ENCODE assay signal across 1 cellular context in genomic region chr20:266604-267562, GRCh38.
TF ChIP-seq lines count a peak whose summit lies in the region.

No MANE protein-coding gene starts in this region.

TF ChIP-seq in HepG2, 621 proteins besides CTCF, POLR2A, EP300 and RAD21 (continued from another document and continues in another):
- no peak for TF ChIP-seq RERE (CRISPR knock-in tag; IDR thresholded peaks at IDR 0.05; ENCODE audit: low read depth)
- TF ChIP-seq KDM5A (IDR thresholded peaks at IDR 0.05; ENCODE audit: borderline replicate concordance, low read length) = no peak; the same call in 1 of the 2 replicates
- 0 out of 2 replicates have a peak, but pooled peaks have one; percentile 70 for TF ChIP-seq NR3C1 (CRISPR knock-in tag; IDR thresholded peaks at IDR 0.05)
- no peak for TF ChIP-seq ZNF451 (CRISPR knock-in tag; IDR thresholded peaks at IDR 0.05)
- TF ChIP-seq ZNF782 (CRISPR knock-in tag; IDR thresholded peaks at IDR 0.05; ENCODE audit: borderline replicate concordance) = peak; percentile 98; the same call in 1 of the 2 replicates
- peak; percentile 81 for TF ChIP-seq ZNF557 (CRISPR knock-in tag; IDR thresholded peaks at IDR 0.05)
- TF ChIP-seq ZNF740 (CRISPR knock-in tag; IDR thresholded peaks at IDR 0.05) = peak; percentile 100
- peak; percentile 50 for TF ChIP-seq MAF1 (CRISPR knock-in tag; IDR thresholded peaks at IDR 0.05; ENCODE audit: borderline replicate concordance)
- TF ChIP-seq RBM39 (IDR thresholded peaks at IDR 0.05; ENCODE audit: low read depth, low read length, poor library complexity, severe bottlenecking) = peak; percentile 96
- no peak for TF ChIP-seq ZNF850 (CRISPR knock-in tag; conservative IDR thresholded peaks at IDR 0.05)
- no peak for TF ChIP-seq ZNF17 (CRISPR knock-in tag; IDR thresholded peaks at IDR 0.05)
- peak; percentile 85 for TF ChIP-seq PITX1 (CRISPR knock-in tag; IDR thresholded peaks at IDR 0.05)
- peak; percentile 89; the same call in 1 of the 2 replicates for TF ChIP-seq ZNF672 (CRISPR knock-in tag; IDR thresholded peaks at IDR 0.05)
- TF ChIP-seq MAX (IDR thresholded peaks at IDR 0.05) = peak; percentile 96
- peak; percentile 95 for TF ChIP-seq ZNF776 (CRISPR knock-in tag; IDR thresholded peaks at IDR 0.05)
- peak; percentile 94 for TF ChIP-seq ZNF772 (CRISPR knock-in tag; IDR thresholded peaks at IDR 0.05)
- TF ChIP-seq SMAD1 (CRISPR knock-in tag; IDR thresholded peaks at IDR 0.05; ENCODE audit: borderline replicate concordance, low read depth) = peak; percentile 79; the same call in 1 of the 2 replicates
- TF ChIP-seq ZNF33B (CRISPR knock-in tag; IDR thresholded peaks at IDR 0.05) = peak; percentile 72; the same call in 1 of the 2 replicates
- peak; percentile 83; the same call in 1 of the 2 replicates for TF ChIP-seq MLXIP (CRISPR knock-in tag; IDR thresholded peaks at IDR 0.05; ENCODE audit: borderline replicate concordance)
- TF ChIP-seq ZBTB10 (CRISPR knock-in tag; IDR thresholded peaks at IDR 0.05; ENCODE audit: borderline replicate concordance) = peak; percentile 59; the same call in 1 of the 2 replicates
- TF ChIP-seq GRHL1 (CRISPR knock-in tag; conservative IDR thresholded peaks at IDR 0.05) = no peak
- no peak; the same call in 1 of the 2 replicates for TF ChIP-seq ZNF558 (CRISPR knock-in tag; IDR thresholded peaks at IDR 0.05; ENCODE audit: borderline replicate concordance)
- no peak for TF ChIP-seq RAD51 (IDR thresholded peaks at IDR 0.05; ENCODE audit: borderline replicate concordance)
- peak; percentile 49; the same call in 1 of the 2 replicates for TF ChIP-seq LRRFIP1 (CRISPR knock-in tag; conservative IDR thresholded peaks at IDR 0.05)
- TF ChIP-seq EHMT2 (IDR thresholded peaks at IDR 0.05; ENCODE audit: borderline replicate concordance, low read depth, low read length) = peak; percentile 93; the same call in 1 of the 2 replicates
- peak; percentile 67; the same call in 1 of the 2 replicates for TF ChIP-seq ZFP36L1 (CRISPR knock-in tag; IDR thresholded peaks at IDR 0.05)
- TF ChIP-seq ZNF468 (CRISPR knock-in tag; IDR thresholded peaks at IDR 0.05) = no peak
- TF ChIP-seq ATAD3A (CRISPR knock-in tag; IDR thresholded peaks at IDR 0.05) = peak; percentile 50; the same call in 1 of the 2 replicates
- TF ChIP-seq CC2D1A (CRISPR knock-in tag; IDR thresholded peaks at IDR 0.05) = peak; percentile 93; the same call in 1 of the 2 replicates
- TF ChIP-seq NFKBIZ (CRISPR knock-in tag; IDR thresholded peaks at IDR 0.05) = peak; percentile 63; the same call in 1 of the 2 replicates
- no peak for TF ChIP-seq CERS6 (CRISPR knock-in tag; IDR thresholded peaks at IDR 0.05)
- TF ChIP-seq ARNTL (CRISPR knock-in tag; IDR thresholded peaks at IDR 0.05) = peak; percentile 90
- no peak; the same call in 1 of the 2 replicates for TF ChIP-seq ZNF674 (CRISPR knock-in tag; IDR thresholded peaks at IDR 0.05; ENCODE audit: low read depth)
- TF ChIP-seq PRMT3 (CRISPR knock-in tag; IDR thresholded peaks at IDR 0.05; ENCODE audit: borderline replicate concordance, low read depth) = no peak; the same call in 1 of the 2 replicates
- peak; percentile 90 for TF ChIP-seq CBX2 (IDR thresholded peaks at IDR 0.05; ENCODE audit: low read depth, low read length)
- TF ChIP-seq CBX2 (CRISPR knock-in tag; IDR thresholded peaks at IDR 0.05; ENCODE audit: low read depth) = peak; percentile 93
- TF ChIP-seq ZNF644 (CRISPR knock-in tag; IDR thresholded peaks at IDR 0.05; ENCODE audit: low read depth) = peak; percentile 74
- no peak for TF ChIP-seq ZFP62 (CRISPR knock-in tag; IDR thresholded peaks at IDR 0.05)
- TF ChIP-seq MEIS2 (CRISPR knock-in tag; IDR thresholded peaks at IDR 0.05) = peak; percentile 93; the same call in 1 of the 2 replicates
- TF ChIP-seq ZMYM2 (CRISPR knock-in tag; IDR thresholded peaks at IDR 0.05) = peak; percentile 70; the same call in 1 of the 2 replicates
- no peak for TF ChIP-seq ZNF773 (CRISPR knock-in tag; IDR thresholded peaks at IDR 0.05; ENCODE audit: borderline replicate concordance)
- TF ChIP-seq HNF1B (CRISPR knock-in tag; IDR thresholded peaks at IDR 0.05) = peak; percentile 92
